ENCODE assay signal across 16 cellular contexts in genomic region chr15:101329309-101329863, GRCh38. TPM values are rescaled to one million over a fixed set of nuclear protein-coding genes. Genes with fewer than 3 reads are reported as not detected.
DNase-seq lines count a peak whose midpoint lies in the region; ATAC-seq and TF ChIP-seq lines count a peak whose summit lies in the region.
"Had no signal": no experiment of that assay in that cellular context is flagged by ENCODE, and none has a peak within 500 bp of the region (broad histone marks: within the 10 kb centered on the region; RNA-seq: fewer than 3 reads in every experiment).

No MANE protein-coding gene starts in this region.

- H3K36me3 ChIP-seq in PC-3 (ENCODE audit: low read depth, low read length) = no peaks in the 10 kb centered on the region

- H2AFZ ChIP-seq in PC-3 (ENCODE audit: low read length) = no peak overlapping the region
- H2AFZ ChIP-seq: GM23248 had no signal

- peaks cover 7% of the 10 kb centered on the region for H3K36me3 Mint-ChIP-seq in activated CD4-positive, alpha-beta T cell treated with anti-CD3 and anti-CD28 coated beads, Interleukin-2, amount 10 ng/mL, durations not matched to agents 7 days and 5 days (ENCODE audit: low read depth)
- H3K36me3 Mint-ChIP-seq: CD14-positive monocyte; CD8-positive, alpha-beta T cell had no signal

- no peaks in the 10 kb centered on the region for H3F3A ChIP-seq in PC-3 (ENCODE audit: low read length, unreplicated experiment)

- intact Hi-C loops in PC-3 (cut with micrococcal nuclease) = no loop called here

- peaks cover 12% of the 10 kb centered on the region for H3K9me3 Mint-ChIP-seq in activated CD4-positive, alpha-beta T cell treated with anti-CD3 and anti-CD28 coated beads, Interleukin-2, amount 10 ng/mL, durations not matched to agents 7 days and 5 days

- H3K27ac ChIP-seq in PC-3 (ENCODE audit: low read length) = no peak overlapping the region
- H3K27ac ChIP-seq: 22Rv1, GM23248 had no signal

- no peak for ATAC-seq in PC-3
- no peak for ATAC-seq in HG02763 (IDR thresholded peaks at IDR 0.05; ENCODE audit: unreplicated experiment)
- ATAC-seq: CD8-positive, alpha-beta T cell had no signal

- no peaks in the 10 kb centered on the region for H3K4me1 ChIP-seq in PC-3 (ENCODE audit: insufficient read depth, low read length)

- H3K4me3 Mint-ChIP-seq in activated CD4-positive, alpha-beta T cell treated with anti-CD3 and anti-CD28 coated beads, Interleukin-2, amount 10 ng/mL, durations not matched to agents 7 days and 5 days = no peak overlapping the region
- H3K4me3 Mint-ChIP-seq: CD14-positive monocyte; CD8-positive, alpha-beta T cell had no signal

- H3K27me3 ChIP-seq in PC-3 (ENCODE audit: low read length) = peaks cover 38% of the 10 kb centered on the region

- BruUV-seq in PC-3 (replicated peaks; lab: Mats Ljungman, UMichigan) = no TSS peak

- H3K9me2 ChIP-seq in PC-3 (replicated peaks; ENCODE audit: low read length) = no peaks in the 10 kb centered on the region

- POLR2A ChIA-PET in activated CD4-positive, alpha-beta T cell treated with anti-CD3 and anti-CD28 coated beads, Interleukin-2, amount 10 ng/mL, durations not matched to agents 7 days and 5 days (lab: Charles Lee) = no interaction called here
- POLR2A ChIA-PET in PC-3 (lab: Charles Lee; ENCODE audit: unreplicated experiment) = no interaction called here

- H4K20me1 ChIP-seq in PC-3 (ENCODE audit: low read length) = no peaks in the 10 kb centered on the region

- peaks cover 11% of the 10 kb centered on the region for H3K4me1 Mint-ChIP-seq in activated CD4-positive, alpha-beta T cell treated with anti-CD3 and anti-CD28 coated beads, Interleukin-2, amount 10 ng/mL, durations not matched to agents 7 days and 5 days
- H3K4me1 Mint-ChIP-seq: CD14-positive monocyte had no signal

- no peak overlapping the region for H3K4me2 ChIP-seq in PC-3 (ENCODE audit: low read length)

- H3K9me3 ChIP-seq in PC-3 (ENCODE audit: low read length) = no peaks in the 10 kb centered on the region

- TF ChIP-seq CTCF in PC-3 (conservative IDR thresholded peaks at IDR 0.05; ENCODE audit: low read depth, low read length) = no peak

- no peak overlapping the region for H3K4me3 ChIP-seq in PC-3 (ENCODE audit: low read length)
- H3K4me3 ChIP-seq: GM23248 had no signal

- peak overlapping the region; percentile 44 for H3K27ac Mint-ChIP-seq in activated CD4-positive, alpha-beta T cell treated with anti-CD3 and anti-CD28 coated beads, Interleukin-2, amount 10 ng/mL, durations not matched to agents 7 days and 5 days
- H3K27ac Mint-ChIP-seq: CD8-positive, alpha-beta T cell had no signal

- no peak overlapping the region for H3K9ac ChIP-seq in PC-3 (ENCODE audit: low read length)
- H3K9ac ChIP-seq: GM23248 had no signal

- DNase-seq in activated CD4-positive, alpha-beta T cell treated with anti-CD3 and anti-CD28 coated beads, Interleukin-2, amount 10 ng/mL, durations not matched to agents 7 days and 5 days = no peak
- DNase-seq in activated CD4-positive, alpha-beta T cell treated with anti-CD3 and anti-CD28 coated beads for 4 hours = no peak
- DNase-seq in islet precursor cell (peak; percentile 40), retina (peak; percentile 11), cerebellum (ENCODE audit: low spot score) (no peak), PC-3 (no peak)
- DNase-seq: CD8-positive, alpha-beta T cell; COR-L47; DMS153; DMS79 treated with DMSO at 0.1 percent for 48 hours; EL; GM23248; H7 had no signal

- no peaks in the 10 kb centered on the region for H3K27me3 Mint-ChIP-seq in activated CD4-positive, alpha-beta T cell treated with anti-CD3 and anti-CD28 coated beads, Interleukin-2, amount 10 ng/mL, durations not matched to agents 7 days and 5 days

- H3K79me2 ChIP-seq in PC-3 (ENCODE audit: low read length) = no peaks in the 10 kb centered on the region

- CTCF ChIA-PET in activated CD4-positive, alpha-beta T cell treated with anti-CD3 and anti-CD28 coated beads, Interleukin-2, amount 10 ng/mL, durations not matched to agents 7 days and 5 days (lab: Charles Lee) = interaction anchor here (1.3 to 1.9 kb wide), 2 partner anchors 9 to 13 kb away, joined by 3 to 9 read pairs; no protein-coding TSS in a partner anchor
- CTCF ChIA-PET in PC-3 (lab: Charles Lee) = no interaction called here

RNA-seq across cellular contexts. Expression of gene SNRPA1, which starts 34.3 kb away (rescaled TPM):
- 100 to 1,000 TPM in 1 of 2 experiments, 10 to 100 TPM in 1; 92.8 to 109 TPM for total RNA-seq in activated CD4-positive, alpha-beta T cell treated with anti-CD3 and anti-CD28 coated beads, Interleukin-2, amount 10 ng/mL, durations not matched to agents 7 days and 5 days
- total RNA-seq in cerebellum (18.1 TPM), PC-3 (2014; rRNA removed) (66.1 and 68.2 TPM in 2 replicates)

RNA-seq across cellular contexts. Expression of gene SELENOS, which starts 52.1 kb away (rescaled TPM):
- 10 to 100 TPM; 29.1 to 29.7 TPM for total RNA-seq in activated CD4-positive, alpha-beta T cell treated with anti-CD3 and anti-CD28 coated beads, Interleukin-2, amount 10 ng/mL, durations not matched to agents 7 days and 5 days
- 28.8 TPM for total RNA-seq in cerebellum
- 40.1 and 47.0 TPM in 2 replicates for total RNA-seq in PC-3 (2014; rRNA removed)

Comparison
In these comparisons a context has a peak if more than half of its experiments do, and no peak if none do; other contexts are left out.
1. DNase-seq: peak in islet precursor cell (single experiment) and retina (single experiment); none in activated CD4-positive, alpha-beta T cell treated with anti-CD3 and anti-CD28 coated beads, Interleukin-2, amount 10 ng/mL, durations not matched to agents 7 days and 5 days (single experiment), activated CD4-positive, alpha-beta T cell treated with anti-CD3 and anti-CD28 coated beads for 4 hours (0 of 2), cerebellum (single experiment) and PC-3 (single experiment).